Comparison of ENCODE assay signal across 20 cellular contexts in the genomic region with DNA sequence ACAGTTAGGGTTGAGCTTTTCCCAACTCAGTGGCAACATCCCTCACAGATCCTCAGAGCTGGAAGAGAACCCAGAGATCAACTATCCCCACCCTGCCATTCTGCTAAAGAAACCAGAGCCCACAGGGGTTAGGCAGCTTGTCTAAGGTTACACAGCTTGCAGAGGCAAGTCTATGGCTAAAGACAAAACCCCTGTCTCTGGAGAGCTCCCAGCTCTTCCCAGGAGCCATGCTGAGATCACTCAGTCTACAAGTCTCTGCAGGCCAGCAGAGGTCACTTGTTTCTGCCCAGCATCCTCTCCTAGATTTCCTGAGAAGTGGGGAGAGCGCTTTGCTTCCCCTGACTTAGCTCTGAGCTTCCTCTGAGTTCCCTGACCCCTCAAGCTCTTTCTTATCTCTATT. TPM values are rescaled to one million over a fixed set of nuclear protein-coding genes. Genes with fewer than 3 reads are reported as not detected.
DNase-seq lines count a peak whose midpoint lies in the region; ATAC-seq, FAIRE-seq and TF ChIP-seq lines count a peak whose summit lies in the region.
"Had no signal": no experiment of that assay in that cellular context is flagged by ENCODE, and none has a peak within 500 bp of the region (broad histone marks: within the 10 kb centered on the region; RNA-seq: fewer than 3 reads in every experiment).

No MANE protein-coding gene starts in this region.

- DNase-seq in LHCN-M2 (ENCODE audit: low read depth) (peak; percentile 43), bronchial epithelial cell (ENCODE audit: low read depth) (peak; percentile 90), left lobe of liver (ENCODE audit: low spot score) (no peak), activated gamma-delta T cell treated with Interleukin-2 at 50 U/mL for 16 hours (no peak), COLO668 (lab: John Stamatoyannopoulos, UW; ENCODE audit: unreplicated experiment) (no peak), NCI-H1436 (lab: John Stamatoyannopoulos, UW) (no peak)
- DNase-seq: activated CD4-positive, alpha-beta T cell treated with anti-CD3 and anti-CD28 coated beads for 1 hour; activated CD8-positive, alpha-beta memory T cell treated with anti-CD3 and anti-CD28 coated beads, Interleukin-2, amount 50 U/mL, for 48 hours; activated naive CD4-positive, alpha-beta T cell treated with Interleukin-2 at 50 U/mL for 16 hours; hypothalamus; naive thymus-derived CD4-positive, alpha-beta T cell; SHP77; stimulated activated CD4-positive, alpha-beta T cell treated with anti-CD3 and anti-CD28 coated beads, Interleukin-12 subunit alpha, Interleukin-12 subunit beta, amount 100 ng/mL, for 4 hours; stimulated activated naive CD8-positive, alpha-beta T cell treated with anti-CD3 and anti-CD28 coated beads, Interleukin-15, amount 100 ng/mL, for 72 hours had no signal

- no peak for TF ChIP-seq CTCF in bronchial epithelial cell (IDR thresholded peaks at IDR 0.05; ENCODE audit: insufficient read depth, low read length, severe bottlenecking)

- H3K9ac ChIP-seq in BLaER1 = no peak overlapping the region

- peak; percentile 22 for ATAC-seq in left lobe of liver
- no peak for ATAC-seq in GM21423 (IDR thresholded peaks at IDR 0.05; ENCODE audit: unreplicated experiment)
- ATAC-seq: naive thymus-derived CD4-positive, alpha-beta T cell; stimulated activated naive CD8-positive, alpha-beta T cell treated with anti-CD3 and anti-CD28 coated beads, Interleukin-15, amount 100 ng/mL, for 72 hours had no signal

- peak; percentile 32 for FAIRE-seq in bronchial epithelial cell (lab: Jason Lieb, UNC)
- FAIRE-seq: astrocyte, GM19239 had no signal

- no peaks in the 10 kb centered on the region for H3K27me3 ChIP-seq in BLaER1
- peaks cover 5% of the 10 kb centered on the region for H3K27me3 ChIP-seq in bronchial epithelial cell (ENCODE audit: control insufficient read depth, insufficient read depth, low read length)

- peaks cover 72% of the 10 kb centered on the region for H3K4me1 ChIP-seq in BLaER1
- H3K4me1 ChIP-seq: prostate gland had no signal

- H3K4me2 ChIP-seq in BLaER1 = peak overlapping the region; percentile 61

- H3K9me3 ChIP-seq in BLaER1 = no peaks in the 10 kb centered on the region
- H3K9me3 ChIP-seq: prostate gland had no signal

- H3K36me3 ChIP-seq in BLaER1 = no peaks in the 10 kb centered on the region
- H3K36me3 ChIP-seq in bronchial epithelial cell (ENCODE audit: control insufficient read depth, insufficient read depth, low read length) = no peaks in the 10 kb centered on the region
- H3K36me3 ChIP-seq: prostate gland had no signal

- no peaks in the 10 kb centered on the region for H4K20me1 ChIP-seq in BLaER1

- peak overlapping the region; percentile 38 for H3K27ac ChIP-seq in BLaER1
- H3K27ac ChIP-seq: prostate gland had no signal

- H3K4me3 ChIP-seq in BLaER1 (no peak overlapping the region), bronchial epithelial cell (ENCODE audit: low read depth, low read length) (no peak overlapping the region)
- H3K4me3 ChIP-seq: prostate gland had no signal

RNA-seq across cellular contexts. Expression of a gene that starts 28.5 kb away (rescaled TPM):
- total RNA-seq in LHCN-M2 (2014; rRNA removed) (0.19 and 0.46 TPM in 2 replicates), bronchial epithelial cell (0.13 and 0.26 TPM in 2 replicates), left lobe of liver (0.55 TPM)
- 0.58 TPM for polyA plus RNA-seq in LHCN-M2 (2012)
- total RNA-seq: naive thymus-derived CD4-positive, alpha-beta T cell; T-helper 2 cell treated with Interferon-gamma antibody and Interleukin-4, amounts not matched to agents 100 ng/mL and 5 ng/mL, for 36 hours had no signal
- polyA plus RNA-seq: naive thymus-derived CD4-positive, alpha-beta T cell had no signal

Comparison
In these comparisons a context has a peak if more than half of its experiments do, and no peak if none do; other contexts are left out.
1. DNase-seq: peak in LHCN-M2 (single experiment) and bronchial epithelial cell (single experiment); none in left lobe of liver (single experiment), activated gamma-delta T cell treated with Interleukin-2 at 50 U/mL for 16 hours (single experiment), COLO668 (single experiment) and NCI-H1436 (single experiment).